8 cellular contexts compared by ENCODE assay signal in the genomic region with DNA sequence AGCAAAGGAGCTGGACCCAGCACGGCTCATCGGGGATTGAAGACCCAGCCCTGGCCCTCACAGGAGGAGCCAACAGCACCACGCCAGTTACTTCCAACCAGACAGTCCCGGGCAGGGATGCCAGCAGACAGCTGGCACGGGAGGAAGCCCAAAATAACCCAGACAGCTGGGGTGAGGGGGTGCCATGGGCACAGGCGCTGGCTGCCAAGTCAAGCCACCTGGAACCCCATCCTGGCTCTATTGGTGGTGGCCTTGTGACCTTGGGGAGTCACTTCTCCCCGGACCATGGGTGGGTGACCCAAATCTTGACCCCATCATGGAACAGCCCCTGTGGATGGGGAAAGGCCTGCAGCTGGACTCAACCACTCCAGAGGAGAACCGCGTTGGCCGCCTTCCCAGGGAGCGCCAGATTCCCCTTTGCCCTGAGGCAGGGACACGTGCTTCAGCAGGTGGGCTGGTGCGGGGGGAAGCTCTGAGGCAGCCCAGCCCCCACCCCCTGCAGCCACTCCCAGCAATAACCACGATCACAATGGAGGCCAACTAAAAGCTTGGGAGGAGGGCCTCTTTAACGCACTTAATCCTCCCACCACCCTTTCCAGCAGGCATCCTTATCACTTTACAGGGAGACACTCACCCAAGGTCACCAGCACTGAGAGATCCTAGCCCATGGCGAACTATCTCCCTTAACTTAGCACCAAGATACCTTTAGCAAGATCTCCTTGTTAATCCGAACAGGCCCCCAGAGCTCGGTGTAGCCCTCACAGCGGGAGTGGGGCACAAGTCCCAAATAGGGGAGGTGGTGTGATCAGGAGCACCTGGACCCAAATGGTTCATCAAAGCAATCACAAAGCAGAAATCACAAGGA. TPM values are rescaled to one million over a fixed set of nuclear protein-coding genes. Genes with fewer than 3 reads are reported as not detected.
A peak's percentile ranks its signal among the peaks of the same experiment; 100 is the strongest.
DNase-seq lines count a peak whose midpoint lies in the region; ATAC-seq and TF ChIP-seq lines count a peak whose summit lies in the region.

No MANE protein-coding gene starts in this region.

- H3K4me3 ChIP-seq in AG09309 (ENCODE audit: control insufficient read depth, low read depth, low read length) (peak overlapping the region; percentile 40), SK-N-MC (peak overlapping the region; percentile 74), epithelial cell of proximal tubule (ENCODE audit: low read depth, low read length) (peak overlapping the region; percentile 65)
- H3K4me3 ChIP-seq in naive thymus-derived CD4-positive, alpha-beta T cell (ENCODE audit: low read length), result no peak overlapping the region

- intact Hi-C loops in naive thymus-derived CD4-positive, alpha-beta T cell (cut with micrococcal nuclease), result no loop called here

- H3K27me3 ChIP-seq in naive thymus-derived CD4-positive, alpha-beta T cell (ENCODE audit: control insufficient read depth in 2 of 2, insufficient read depth in 2 of 2, low read length in 2 of 2), result no peaks in the 10 kb centered on the region

- CTCF ChIA-PET in naive thymus-derived CD4-positive, alpha-beta T cell (lab: Charles Lee), result interaction anchor here (0.6 to 14.9 kb wide), 7 partner anchors 9 to 764 kb away, joined by 3 to 609 read pairs (median 5); partner anchors contain the start of gene SETD1B

- TF ChIP-seq CTCF in AG09309 (IDR thresholded peaks at IDR 0.05; ENCODE audit: control insufficient read depth, insufficient read depth, low read depth, low read length, missing control alignments), result no peak
- no peak for TF ChIP-seq CTCF in epithelial cell of proximal tubule (conservative IDR thresholded peaks at IDR 0.05; ENCODE audit: low read depth, low read length)

- peak overlapping the region; percentile 83 to 98 (median 94) for H3K27ac Mint-ChIP-seq in naive thymus-derived CD4-positive, alpha-beta T cell

- peaks cover 11 to 23% (median 17%) of the 10 kb centered on the region in 5 donors for H3K36me3 Mint-ChIP-seq in naive thymus-derived CD4-positive, alpha-beta T cell

- ATAC-seq in naive thymus-derived CD4-positive, alpha-beta T cell, result no peak
- no peak for ATAC-seq in GM21367 (IDR thresholded peaks at IDR 0.05; ENCODE audit: unreplicated experiment)
- no peak for ATAC-seq in HG02870 (IDR thresholded peaks at IDR 0.05; ENCODE audit: unreplicated experiment)

- no peaks in the 10 kb centered on the region for H3K27me3 Mint-ChIP-seq in naive thymus-derived CD4-positive, alpha-beta T cell

- peaks cover 0 to 13% (median 0%) of the 10 kb centered on the region in 11 donors for H3K9me3 Mint-ChIP-seq in naive thymus-derived CD4-positive, alpha-beta T cell

- peaks cover 30 to 49% (median 38%) of the 10 kb centered on the region in 7 donors for H3K4me1 Mint-ChIP-seq in naive thymus-derived CD4-positive, alpha-beta T cell

- peaks cover 3% of the 10 kb centered on the region; the same call in 1 of the 2 replicates for H3K36me3 ChIP-seq in SK-N-MC (ENCODE audit: insufficient read depth, low read length)
- H3K36me3 ChIP-seq in naive thymus-derived CD4-positive, alpha-beta T cell (ENCODE audit: control insufficient read depth in 2 of 3, insufficient read depth in 3 of 3, low read length in 3 of 3), result peaks cover 0 to 46% (median 0%) of the 10 kb centered on the region in 3 experiments

- H3K4me1 ChIP-seq in naive thymus-derived CD4-positive, alpha-beta T cell (ENCODE audit: control insufficient read depth in 2 of 2, insufficient read depth in 2 of 2, low read length in 2 of 2), result peaks cover 28 to 33% of the 10 kb centered on the region in 2 donors

- peak overlapping the region; percentile 87 for H3K27ac ChIP-seq in SK-N-MC
- peak overlapping the region; percentile 96 for H3K27ac ChIP-seq in naive thymus-derived CD4-positive, alpha-beta T cell (ENCODE audit: low read depth, low read length)

- H3K4me3 Mint-ChIP-seq in naive thymus-derived CD4-positive, alpha-beta T cell, result peak overlapping the region; percentile 83 to 92 (median 88)

- DNase-seq in AG09309 (ENCODE audit: low read depth), result no peak
- DNase-seq in LHCN-M2 (ENCODE audit: low read depth), result peak; percentile 84
- no peak for DNase-seq in SK-N-MC (ENCODE audit: low read depth, low spot score)
- no peak for DNase-seq in epithelial cell of proximal tubule (ENCODE audit: low read depth)
- DNase-seq in naive thymus-derived CD4-positive, alpha-beta T cell, result no peak
- DNase-seq in HuH-7 (ENCODE audit: low spot score), result no peak

- no peaks in the 10 kb centered on the region for H3K9me3 ChIP-seq in SK-N-MC (ENCODE audit: low read depth, low read length)
- H3K9me3 ChIP-seq in naive thymus-derived CD4-positive, alpha-beta T cell (ENCODE audit: control insufficient read depth in 2 of 3, low read length in 3 of 3), result no peaks in the 10 kb centered on the region

- POLR2A ChIA-PET in naive thymus-derived CD4-positive, alpha-beta T cell (lab: Charles Lee), result interaction anchor here (0.7 to 33.4 kb wide), 9 partner anchors 2 to 714 kb away, joined by 3 to 1941 read pairs (median 17); partner anchors contain the start of genes PSMD9, RHOF, SETD1B and TMEM120B

- H3K9ac ChIP-seq in SK-N-MC (ENCODE audit: insufficient read length), result peak overlapping the region; percentile 32

RNA-seq across cellular contexts. Expression of gene RHOF, which starts 4.7 kb away (rescaled TPM):
- total RNA-seq in LHCN-M2 (2014; rRNA removed), result 1.8 and 2.5 TPM in 2 replicates
- 1.1 TPM for polyA plus RNA-seq in LHCN-M2 (2012)
- 180 and 181 TPM in 2 replicates for total RNA-seq in epithelial cell of proximal tubule
- total RNA-seq in naive thymus-derived CD4-positive, alpha-beta T cell, result 100 to 1,000 TPM; 121 to 164 (median 134) TPM
- 100 to 1,000 TPM in 1 of 2 donors, 10 to 100 TPM in 1; 69.2 to 115 TPM for polyA plus RNA-seq in naive thymus-derived CD4-positive, alpha-beta T cell

RNA-seq across cellular contexts. Expression of gene SETD1B, which starts 5.6 kb away (rescaled TPM):
- total RNA-seq in LHCN-M2 (2014; rRNA removed) (2.2 and 2.9 TPM in 2 replicates), epithelial cell of proximal tubule (4.4 and 5.2 TPM in 2 replicates)
- 4.1 TPM for polyA plus RNA-seq in LHCN-M2 (2012)
- 100 to 1,000 TPM in 1 of 5 experiments, 10 to 100 TPM in 4; 35.1 to 124 (median 79.2) TPM for total RNA-seq in naive thymus-derived CD4-positive, alpha-beta T cell
- polyA plus RNA-seq in naive thymus-derived CD4-positive, alpha-beta T cell, result 1 to 10 TPM; 2.1 to 4.3 TPM

Comparison
In these comparisons a context has a peak if more than half of its experiments do, and no peak if none do; other contexts are left out.
1. RNA of gene RHOF, which starts 4.7 kb away (total RNA-seq): 180 to 181 TPM in epithelial cell of proximal tubule and 121 to 164 TPM in naive thymus-derived CD4-positive, alpha-beta T cell; 1.8 to 2.5 TPM in LHCN-M2; every median in the first group is over 10 times any median in the second.